17 cellular contexts compared by ENCODE assay signal in the genomic region with DNA sequence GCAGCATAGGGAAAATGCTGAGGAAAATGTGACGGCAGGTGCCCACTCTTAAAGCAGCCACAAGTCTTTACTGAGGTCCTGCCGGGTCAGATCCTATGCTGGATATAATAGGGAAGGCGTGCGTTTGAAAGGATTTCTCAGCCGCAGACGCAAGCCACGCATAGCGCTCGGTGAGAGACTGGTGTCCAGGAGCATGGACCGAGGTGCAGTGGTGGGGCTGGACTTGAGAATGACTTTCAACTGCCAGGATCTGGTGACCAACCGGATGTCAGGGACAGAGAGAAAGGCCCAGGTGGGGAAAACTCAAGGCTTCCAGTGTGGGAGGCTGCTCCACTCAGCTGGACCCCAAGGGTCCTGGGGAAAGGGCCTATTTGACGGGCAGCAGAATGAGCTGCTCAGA.
DNase-seq lines count a peak whose midpoint lies in the region; ATAC-seq, FAIRE-seq and TF ChIP-seq lines count a peak whose summit lies in the region.
"Had no signal": no experiment of that assay in that cellular context is flagged by ENCODE, and none has a peak within 500 bp of the region (broad histone marks: within the 10 kb centered on the region; RNA-seq: fewer than 3 reads in every experiment).

No MANE protein-coding gene starts in this region.

- H2AFZ ChIP-seq in HepG2 (ENCODE audit: low read length): no peak overlapping the region
- H2AFZ ChIP-seq in neuronal stem cell (ENCODE audit: low read length): no peak overlapping the region
- H2AFZ ChIP-seq: GM23248 had no signal

- peak overlapping the region; percentile 26 for H3K14ac ChIP-seq in neuronal stem cell (ENCODE audit: low read length)

- no peaks in the 10 kb centered on the region for H3K79me1 ChIP-seq in neuronal stem cell (ENCODE audit: low read depth, low read length)

- CTCF ChIA-PET in HepG2 (lab: Yijun Ruan, JAX; ENCODE audit: low intra/inter-chr PET ratio, low total read pairs): no interaction called here

- peak overlapping the region; percentile 32 to 35 for H3K27ac ChIP-seq in liver (ENCODE audit: low read depth in 1 of 2, low read length in 2 of 2)
- H3K27ac ChIP-seq in HepG2 (ENCODE audit: extremely low read length, insufficient read depth, low read length): no peak overlapping the region
- no peak overlapping the region for H3K27ac ChIP-seq in neuronal stem cell (replicated peaks; ENCODE audit: low read length)
- H3K27ac ChIP-seq: 22Rv1, A549, GM23248 had no signal

- H3K79me2 ChIP-seq in HepG2 (ENCODE audit: insufficient read depth, low read length): no peaks in the 10 kb centered on the region

- POLR2A ChIA-PET in HepG2 (lab: Yijun Ruan, JAX): no interaction called here

- FAIRE-seq in HepG2 (lab: Jason Lieb, UNC): no peak
- FAIRE-seq: A549, HTR-8/SVneo had no signal

- 97% methylated on average over 12 of the region's 12 CpGs for WGBS in liver
- WGBS in HepG2 (ENCODE audit: low lambda C conversion rate): 67% methylated on average over 12 of the region's 12 CpGs
- no CpG with 5 or more reads among the region's 12 CpGs for WGBS in neuronal stem cell (ENCODE audit: extremely low coverage in 2 of 2, insufficient read length in 2 of 2, insufficient replicate concordance in 1 of 2), 2 donors

- no peak overlapping the region for H4K91ac ChIP-seq in neuronal stem cell (ENCODE audit: low read depth, low read length, poor library complexity)

- DNase-seq in HepG2 (ENCODE audit: low spot score) (no peak), neuronal stem cell (ENCODE audit: low spot score) (no peak), progenitor cell of endocrine pancreas (ENCODE audit: low spot score, unreplicated experiment) (no peak), mucosa of descending colon (no peak), hypothalamus (lab: John Stamatoyannopoulos, UW) (no peak)
- DNase-seq: AML-193; CD4-positive, alpha-beta memory T cell; DMS79 treated with DMSO at 0.1 percent for 48 hours; GF-D8; GM23248 had no signal

- H3K27ac Mint-ChIP-seq in progenitor cell of endocrine pancreas: peak overlapping the region; percentile 46
- H3K27ac Mint-ChIP-seq: CD4-positive, alpha-beta memory T cell; IgD-negative memory B cell had no signal

- H3K4me3 Mint-ChIP-seq in progenitor cell of endocrine pancreas (ENCODE audit: low read depth): peak overlapping the region; percentile 14
- H3K4me3 Mint-ChIP-seq: CD4-positive, alpha-beta memory T cell had no signal

- H3K4me2 ChIP-seq in HepG2 (ENCODE audit: low read depth, low read length) (no peak overlapping the region), neuronal stem cell (ENCODE audit: insufficient read depth, low read length, poor library complexity, severe bottlenecking) (no peak overlapping the region)
- H3K4me2 ChIP-seq: A549 had no signal

- H3K36me3 Mint-ChIP-seq in progenitor cell of endocrine pancreas (ENCODE audit: insufficient read depth): no peaks in the 10 kb centered on the region
- H3K36me3 Mint-ChIP-seq: CD4-positive, alpha-beta memory T cell; IgD-negative memory B cell had no signal

- no peak overlapping the region for H2BK12ac ChIP-seq in neuronal stem cell (ENCODE audit: low read length)

- H3K23ac ChIP-seq in neuronal stem cell (ENCODE audit: low read depth, low read length, poor library complexity): peak overlapping the region; percentile 14

- H3K4me3 ChIP-seq in liver (ENCODE audit: low read depth in 1 of 3, low read length in 3 of 3) (no peak overlapping the region), HepG2 (replicated peaks in 1 of 3; ENCODE audit: insufficient read depth in 1 of 3, low read depth in 2 of 3, low read length in 3 of 3) (no peak overlapping the region), neuronal stem cell (ENCODE audit: low read length in 2 of 2) (no peak overlapping the region), mucosa of descending colon (no peak overlapping the region)
- H3K4me3 ChIP-seq: A549, GM23248, HAP-1 had no signal

- H3K27me3 ChIP-seq in liver (ENCODE audit: control insufficient read depth in 4 of 4, insufficient read depth in 4 of 4, low read length in 3 of 4) (no peaks in the 10 kb centered on the region), HepG2 (ENCODE audit: control insufficient read depth in 1 of 2, insufficient read depth in 2 of 2, low read length in 2 of 2) (peaks cover 1 to 55% of the 10 kb centered on the region in 2 experiments; a peak in 3 of 5 replicates), neuronal stem cell (ENCODE audit: control insufficient read depth in 3 of 3, insufficient read depth in 3 of 3, low read depth in 1 of 3, low read length in 3 of 3) (peaks cover 0 to 37% (median 3%) of the 10 kb centered on the region in 3 experiments)

- H3K9ac ChIP-seq in liver (ENCODE audit: low read depth in 1 of 2, low read length in 2 of 2) (no peak overlapping the region), HepG2 (ENCODE audit: insufficient read depth, low read depth, low read length) (no peak overlapping the region), neuronal stem cell (ENCODE audit: low read depth, low read length, poor library complexity) (no peak overlapping the region)
- H3K9ac ChIP-seq: GM23248 had no signal

- TF ChIP-seq CTCF in liver (IDR thresholded peaks at IDR 0.05; ENCODE audit: low read depth, low read length, missing input control) (no peak), HepG2 (CRISPR knock-in tag; IDR thresholded peaks at IDR 0.05) (no peak), progenitor cell of endocrine pancreas (IDR thresholded peaks at IDR 0.05; ENCODE audit: unreplicated experiment) (no peak), mucosa of descending colon (IDR thresholded peaks at IDR 0.05) (no peak)

- no peaks in the 10 kb centered on the region for H3K36me3 ChIP-seq in liver (ENCODE audit: control insufficient read depth in 4 of 4, insufficient read depth in 3 of 4, low read depth in 1 of 4, low read length in 3 of 4)
- no peaks in the 10 kb centered on the region for H3K36me3 ChIP-seq in HepG2 (replicated peaks in 1 of 2; ENCODE audit: control insufficient read depth in 1 of 2, insufficient read depth in 2 of 2, low read length in 2 of 2)
- H3K36me3 ChIP-seq in neuronal stem cell (replicated peaks in 1 of 2; ENCODE audit: control insufficient read depth in 2 of 2, insufficient read depth in 2 of 2, low read length in 2 of 2): no peaks in the 10 kb centered on the region
- H3K36me3 ChIP-seq in mucosa of descending colon (ENCODE audit: low read depth): no peaks in the 10 kb centered on the region
- H3K36me3 ChIP-seq: HAP-1 had no signal

- no peak overlapping the region for H3K18ac ChIP-seq in neuronal stem cell (ENCODE audit: low read length)

- in situ Hi-C loops in HepG2 (cut with HindIII; ENCODE audit: extremely low pct_ligation_motif_present, low pct_unique_long_range_greater_than_20kb): no loop called here

- ATAC-seq in HepG2 (no peak), mucosa of descending colon (no peak), GM19351 (IDR thresholded peaks at IDR 0.05; ENCODE audit: unreplicated experiment) (no peak)
- ATAC-seq: A549 had no signal

- H3K4me1 Mint-ChIP-seq in progenitor cell of endocrine pancreas (ENCODE audit: low read depth): peaks cover 53% of the 10 kb centered on the region
- H3K4me1 Mint-ChIP-seq: IgD-negative memory B cell had no signal

- no TSS peak for BruUV-seq in HepG2 (replicated peaks; lab: Mats Ljungman, UMichigan)

- peaks cover 26 to 64% (median 56%) of the 10 kb centered on the region in 4 donors for H3K4me1 ChIP-seq in liver (ENCODE audit: control insufficient read depth in 4 of 4, insufficient read depth in 4 of 4, low read length in 3 of 4)
- no peaks in the 10 kb centered on the region for H3K4me1 ChIP-seq in HepG2 (ENCODE audit: insufficient read depth, low read length)
- H3K4me1 ChIP-seq in neuronal stem cell (ENCODE audit: control insufficient read depth in 2 of 2, insufficient read depth in 1 of 2, low read depth in 1 of 2, low read length in 2 of 2): peaks cover 0 to 13% of the 10 kb centered on the region in 2 donors
- no peaks in the 10 kb centered on the region for H3K4me1 ChIP-seq in mucosa of descending colon (ENCODE audit: low read depth)
- H3K4me1 ChIP-seq: HAP-1 had no signal

- H2BK5ac ChIP-seq in neuronal stem cell (ENCODE audit: low read length): no peak overlapping the region

- H3K9me3 Mint-ChIP-seq in progenitor cell of endocrine pancreas (ENCODE audit: low read depth): no peaks in the 10 kb centered on the region
- H3K9me3 Mint-ChIP-seq: CD4-positive, alpha-beta memory T cell; IgD-negative memory B cell had no signal

- no peak for TF ChIP-seq POLR2A in HepG2 (IDR thresholded peaks at IDR 0.05; ENCODE audit: insufficient read depth in 1 of 2, low read depth in 2 of 2, low read length in 2 of 2)

- intact Hi-C loops in HepG2 (cut with micrococcal nuclease; ENCODE audit: unreplicated experiment): no loop called here
- intact Hi-C loops in mucosa of descending colon (cut with DNase I, micrococcal nuclease): no loop called here

- no peak overlapping the region for H2BK15ac ChIP-seq in neuronal stem cell (ENCODE audit: low read length)

- H4K8ac ChIP-seq in neuronal stem cell (ENCODE audit: low read depth, low read length): no peak overlapping the region

- H3K4ac ChIP-seq in neuronal stem cell (ENCODE audit: low read length): no peak overlapping the region

- H3K9me3 ChIP-seq in liver (ENCODE audit: control insufficient read depth in 4 of 4, low read length in 3 of 4) (no peaks in the 10 kb centered on the region), HepG2 (ENCODE audit: low read length) (no peaks in the 10 kb centered on the region), neuronal stem cell (replicated peaks in 1 of 2; ENCODE audit: control insufficient read depth in 2 of 2, insufficient read depth in 1 of 2, low read depth in 1 of 2, low read length in 2 of 2) (no peaks in the 10 kb centered on the region), mucosa of descending colon (no peaks in the 10 kb centered on the region)
- H3K9me3 ChIP-seq: A549, HAP-1 had no signal

- no peaks in the 10 kb centered on the region for H4K20me1 ChIP-seq in HepG2 (ENCODE audit: insufficient read depth, low read length)

- H3K27me3 Mint-ChIP-seq in progenitor cell of endocrine pancreas: peaks cover 63% of the 10 kb centered on the region
- H3K27me3 Mint-ChIP-seq: IgD-negative memory B cell had no signal

- TF ChIP-seq EP300 in HepG2 (IDR thresholded peaks at IDR 0.05; ENCODE audit: low read depth in 2 of 2, low read length in 2 of 2): no peak
- TF ChIP-seq EP300 in HepG2 (CRISPR knock-in tag; IDR thresholded peaks at IDR 0.05; ENCODE audit: borderline replicate concordance): no peak

- peak overlapping the region; percentile 24 for H2AK5ac ChIP-seq in neuronal stem cell (ENCODE audit: low read depth, low read length)

- TF ChIP-seq RAD21 in liver (IDR thresholded peaks at IDR 0.05) (no peak), HepG2 (CRISPR knock-in tag; IDR thresholded peaks at IDR 0.05) (no peak)

- H2BK120ac ChIP-seq in neuronal stem cell (ENCODE audit: low read depth, low read length): no peak overlapping the region

TF ChIP-seq in liver, 16 proteins besides CTCF, POLR2A, EP300 and RAD21 (continues in another document):
- TF ChIP-seq FOXA2 (IDR thresholded peaks at IDR 0.05) (no peak), GABPA (IDR thresholded peaks at IDR 0.05 in 1 of 2, conservative IDR thresholded peaks at IDR 0.05 in 1 of 2) (no peak), HNF4A (conservative IDR thresholded peaks at IDR 0.05) (no peak)

Comparison
In these comparisons a context has a peak if more than half of its experiments do, and no peak if none do; other contexts are left out.
1. H3K27ac ChIP-seq: peak in liver (2 of 2); none in HepG2 (single experiment) and neuronal stem cell (single experiment).